In the genomic region with DNA sequence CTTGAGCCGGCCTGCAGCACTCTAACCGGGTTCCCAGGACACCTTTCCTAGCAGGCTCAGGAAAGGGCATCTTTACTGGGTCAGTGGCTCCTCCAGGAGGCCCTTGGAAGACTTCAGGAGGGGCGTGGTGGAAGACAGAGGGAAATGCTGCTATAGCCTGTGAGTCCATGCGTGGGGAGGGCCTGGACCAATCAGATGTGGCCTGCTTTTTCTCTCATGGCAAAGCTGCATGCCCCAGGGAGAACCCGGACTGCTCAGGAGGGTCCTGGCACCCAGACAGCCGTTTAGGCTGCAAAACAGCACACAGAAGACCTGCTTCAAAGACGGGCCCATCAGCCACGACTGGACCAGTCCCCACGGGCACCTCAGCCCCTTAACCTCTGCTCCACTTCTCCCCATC, we compare ENCODE assay signal across 12 cellular contexts.
"Had no signal": no experiment of that assay in that cellular context is flagged by ENCODE, and none has a peak within 500 bp of the region (broad histone marks: within the 10 kb centered on the region; RNA-seq: fewer than 3 reads in every experiment).

No MANE protein-coding gene starts in this region.

- H3K4me3 ChIP-seq: tibial nerve, vagina had no signal

- ATAC-seq: left colon; natural killer cell treated with Interleukin-12 subunit alpha and Interleukin-12 subunit beta and Interleukin-15 and Interleukin-18, amount 100 ng/mL, for 72 hours had no signal

- H3K9me3 ChIP-seq: tibial nerve, vagina had no signal

- H3K36me3 ChIP-seq: brain microvascular endothelial cell, vagina had no signal

- DNase-seq: activated B cell treated with CpG ODN at 0.5 μM for 24 hours; activated CD4-positive, alpha-beta T cell treated with anti-CD3 and anti-CD28 coated beads, Interleukin-2, amount 10 ng/mL, durations not matched to agents 24 days and 14 days; activated CD8-positive, alpha-beta memory T cell treated with anti-CD3 and anti-CD28 coated beads for 24 hours; activated effector memory CD4-positive, alpha-beta T cell treated with Interleukin-2 at 50 U/mL for 16 hours; activated T-cell treated with anti-CD3 and anti-CD28 coated beads, Interleukin-2, amount 50 U/mL, for 1 hour; brain microvascular endothelial cell; glutamatergic neuron; left colon; occipital lobe had no signal

- H3K27me3 ChIP-seq: brain microvascular endothelial cell, tibial nerve, vagina had no signal

- H3K27ac ChIP-seq: brain microvascular endothelial cell, tibial nerve, vagina had no signal

- H3K4me1 ChIP-seq: tibial nerve, vagina had no signal
